In genomic region chr3:170909129-170909903, GRCh38 we compare ENCODE assay signal across 8 cellular contexts. TPM values are rescaled to one million over a fixed set of nuclear protein-coding genes. Genes with fewer than 3 reads are reported as not detected.
A peak's percentile ranks its signal among the peaks of the same experiment; 100 is the strongest.
DNase-seq lines count a peak whose midpoint lies in the region; ATAC-seq and TF ChIP-seq lines count a peak whose summit lies in the region.

No MANE protein-coding gene starts in this region.

- intact Hi-C loops in activated T-helper 2 cell treated with anti-CD3 and anti-CD28 coated beads, Interferon-gamma antibody, Interleukin-2, Interleukin-4, amounts not matched to agents 10 μg/mL and 5 μg/mL and 100 μg/mL, durations not matched to agents 14 hours and 24 hours and 36 hours (cut with micrococcal nuclease): loop anchor here (5.0 kb wide), 1 partner anchor 1142 kb away; the partner anchor contains the start of genes ACTRT3 and TERC

- DNase-seq in activated T-cell treated with anti-CD3 and anti-CD28 coated beads, Interleukin-2, amount 50 U/mL, for 72 hours: no peak
- DNase-seq in activated T-cell treated with anti-CD3 and anti-CD28 coated beads for 4 hours (no peak), iris pigment epithelial cell (ENCODE audit: low read depth) (peak; percentile 99), tibial nerve (ENCODE audit: low spot score in 2 of 2) (no peak), GM20000 (ENCODE audit: low spot score) (no peak), D341Med (ENCODE audit: low spot score) (no peak)
- no peak for DNase-seq in activated T-helper 2 cell treated with anti-CD3 and anti-CD28 coated beads, Interferon-gamma antibody, Interleukin-2, Interleukin-4, amounts not matched to agents 10 μg/mL and 5 μg/mL and 100 μg/mL, durations not matched to agents 14 hours and 24 hours and 36 hours (ENCODE audit: low spot score)

- H3K4me3 ChIP-seq in tibial nerve: peak overlapping the region in 1 of 4 donors; percentile 92

- peaks cover 4 to 6% of the 10 kb centered on the region in 2 donors for H3K9me3 Mint-ChIP-seq in activated T-cell treated with anti-CD3 and anti-CD28 coated beads, Interleukin-2, amount 50 U/mL, for 72 hours
- H3K9me3 Mint-ChIP-seq in activated T-helper 2 cell treated with anti-CD3 and anti-CD28 coated beads, Interferon-gamma antibody, Interleukin-2, Interleukin-4, amounts not matched to agents 10 μg/mL and 5 μg/mL and 100 μg/mL, durations not matched to agents 14 hours and 24 hours and 36 hours: peaks cover 9% of the 10 kb centered on the region

- peaks cover 0 to 32% (median 1%) of the 10 kb centered on the region in 4 donors for H3K9me3 ChIP-seq in tibial nerve

- peaks cover 0 to 21% (median 9%) of the 10 kb centered on the region in 4 donors for H3K4me1 ChIP-seq in tibial nerve

- no peak for TF ChIP-seq EP300 in tibial nerve (IDR thresholded peaks at IDR 0.05)

- H3K27me3 Mint-ChIP-seq in activated T-cell treated with anti-CD3 and anti-CD28 coated beads, Interleukin-2, amount 50 U/mL, for 72 hours (ENCODE audit: low read depth): no peaks in the 10 kb centered on the region
- H3K27me3 Mint-ChIP-seq in activated T-helper 2 cell treated with anti-CD3 and anti-CD28 coated beads, Interferon-gamma antibody, Interleukin-2, Interleukin-4, amounts not matched to agents 10 μg/mL and 5 μg/mL and 100 μg/mL, durations not matched to agents 14 hours and 24 hours and 36 hours (ENCODE audit: low read depth): peaks cover 22% of the 10 kb centered on the region

- peak overlapping the region; percentile 93 to 99 for H3K4me3 Mint-ChIP-seq in activated T-cell treated with anti-CD3 and anti-CD28 coated beads, Interleukin-2, amount 50 U/mL, for 72 hours
- H3K4me3 Mint-ChIP-seq in activated T-helper 2 cell treated with anti-CD3 and anti-CD28 coated beads, Interferon-gamma antibody, Interleukin-2, Interleukin-4, amounts not matched to agents 10 μg/mL and 5 μg/mL and 100 μg/mL, durations not matched to agents 14 hours and 24 hours and 36 hours (ENCODE audit: low read depth): peak overlapping the region; percentile 15

- peaks cover 4 to 6% of the 10 kb centered on the region in 2 donors for H3K36me3 Mint-ChIP-seq in activated T-cell treated with anti-CD3 and anti-CD28 coated beads, Interleukin-2, amount 50 U/mL, for 72 hours (ENCODE audit: insufficient read depth in 2 of 2)
- peaks cover 7% of the 10 kb centered on the region for H3K36me3 Mint-ChIP-seq in activated T-helper 2 cell treated with anti-CD3 and anti-CD28 coated beads, Interferon-gamma antibody, Interleukin-2, Interleukin-4, amounts not matched to agents 10 μg/mL and 5 μg/mL and 100 μg/mL, durations not matched to agents 14 hours and 24 hours and 36 hours (ENCODE audit: low read depth)

- TF ChIP-seq POLR2A in tibial nerve (IDR thresholded peaks at IDR 0.05): no peak

- H3K27me3 ChIP-seq in tibial nerve: no peaks in the 10 kb centered on the region

- 86 to 89% methylated on average over 17 of the region's 17 CpGs for WGBS in tibial nerve, 2 donors

- no peaks in the 10 kb centered on the region for H3K36me3 ChIP-seq in tibial nerve

- TF ChIP-seq CTCF in tibial nerve (IDR thresholded peaks at IDR 0.05) (no peak), GM20000 (IDR thresholded peaks at IDR 0.05; ENCODE audit: extremely low read depth, missing control alignments) (no peak)

- peak overlapping the region; percentile 9 for H3K27ac Mint-ChIP-seq in activated T-cell treated with anti-CD3 and anti-CD28 coated beads, Interleukin-2, amount 50 U/mL, for 72 hours
- no peak overlapping the region for H3K27ac Mint-ChIP-seq in activated T-helper 2 cell treated with anti-CD3 and anti-CD28 coated beads, Interferon-gamma antibody, Interleukin-2, Interleukin-4, amounts not matched to agents 10 μg/mL and 5 μg/mL and 100 μg/mL, durations not matched to agents 14 hours and 24 hours and 36 hours

- H3K4me1 Mint-ChIP-seq in activated T-cell treated with anti-CD3 and anti-CD28 coated beads, Interleukin-2, amount 50 U/mL, for 72 hours (ENCODE audit: low read depth): peaks cover 17% of the 10 kb centered on the region
- H3K4me1 Mint-ChIP-seq in activated T-helper 2 cell treated with anti-CD3 and anti-CD28 coated beads, Interferon-gamma antibody, Interleukin-2, Interleukin-4, amounts not matched to agents 10 μg/mL and 5 μg/mL and 100 μg/mL, durations not matched to agents 14 hours and 24 hours and 36 hours (ENCODE audit: low read depth): peaks cover 20% of the 10 kb centered on the region

- H3K27ac ChIP-seq in tibial nerve: peak overlapping the region in 3 of 4 donors; percentile 11 to 85 (median 41)

- no peak for ATAC-seq in activated T-cell treated with anti-CD3 and anti-CD28 coated beads, Interleukin-2, amount 50 U/mL, for 72 hours (replicated peaks in 1 of 2)
- ATAC-seq in activated CD4-positive, CD25-positive, alpha-beta regulatory T cell treated with anti-CD3 and anti-CD28 coated beads, Interleukin-2, amount 50 U/mL, for 24 hours: no peak

RNA-seq across cellular contexts. Expression of gene EIF5A2, which starts 0.9 kb away (rescaled TPM):
- 1 to 10 TPM; 6.0 to 7.1 TPM for total RNA-seq in activated T-cell treated with anti-CD3 and anti-CD28 coated beads, Interleukin-2, amount 50 U/mL, for 72 hours
- total RNA-seq in activated T-helper 2 cell treated with anti-CD3 and anti-CD28 coated beads, Interferon-gamma antibody, Interleukin-2, Interleukin-4, amounts not matched to agents 10 μg/mL and 5 μg/mL and 100 μg/mL, durations not matched to agents 14 hours and 24 hours and 36 hours: 9.8 and 10.8 TPM in 2 replicates
- total RNA-seq in tibial nerve: 10 to 100 TPM in 1 of 4 donors, 1 to 10 TPM in 3; 3.6 to 12.6 (median 6.5) TPM

RNA-seq across cellular contexts. Expression of gene RPL22L1, which starts 39.3 kb away (rescaled TPM):
- total RNA-seq in activated T-cell treated with anti-CD3 and anti-CD28 coated beads, Interleukin-2, amount 50 U/mL, for 72 hours: 100 to 1,000 TPM; 218 to 246 TPM
- 165 and 173 TPM in 2 replicates for total RNA-seq in activated T-helper 2 cell treated with anti-CD3 and anti-CD28 coated beads, Interferon-gamma antibody, Interleukin-2, Interleukin-4, amounts not matched to agents 10 μg/mL and 5 μg/mL and 100 μg/mL, durations not matched to agents 14 hours and 24 hours and 36 hours
- total RNA-seq in tibial nerve: 10 to 100 TPM; 59.0 to 96.6 (median 88.2) TPM
